8 cellular contexts compared by ENCODE assay signal in the genomic region with DNA sequence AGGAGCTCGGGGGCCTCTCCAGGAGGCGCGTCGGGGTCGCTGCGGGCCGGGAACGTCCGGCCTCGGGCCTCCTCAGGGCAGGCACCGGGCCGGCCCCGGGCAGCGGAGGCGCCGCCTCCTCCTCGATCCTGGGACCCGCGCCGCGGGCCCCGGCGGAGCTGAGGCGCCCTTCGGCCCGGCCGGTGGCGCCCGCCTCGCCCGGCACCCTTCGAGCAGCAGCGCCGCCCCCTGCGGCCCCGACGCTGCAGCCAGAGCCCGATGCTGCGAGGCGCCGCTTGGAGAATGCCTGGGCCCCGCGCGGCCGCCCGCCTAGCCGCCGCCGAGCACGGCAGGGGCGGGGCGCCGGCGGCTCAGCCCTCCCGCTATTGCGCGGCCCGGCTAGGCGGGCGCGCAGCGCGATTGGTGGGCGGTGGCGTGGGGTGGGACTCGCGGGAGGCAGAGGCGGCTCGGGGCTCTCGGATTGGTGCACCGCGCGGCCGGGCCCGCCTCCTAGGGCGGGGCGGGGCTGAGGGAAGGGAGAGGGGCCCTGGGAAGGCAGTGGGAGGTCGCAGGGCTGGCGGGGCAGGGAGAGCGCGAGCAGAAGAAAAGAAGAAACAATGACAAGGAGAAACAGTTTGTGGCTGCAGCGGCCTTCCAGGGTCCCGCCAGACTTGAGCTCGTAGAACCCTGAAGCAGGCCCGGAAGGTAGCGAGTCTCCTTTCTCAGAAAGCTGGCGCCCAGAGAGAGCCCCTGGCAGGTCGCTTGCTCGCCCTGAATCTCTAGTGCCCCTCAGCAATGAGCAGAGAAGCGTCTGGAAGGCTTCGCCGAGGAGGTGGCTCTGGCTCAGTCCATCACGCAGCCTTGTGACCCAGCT. TPM values are rescaled to one million over a fixed set of nuclear protein-coding genes. Genes with fewer than 3 reads are reported as not detected.
DNase-seq lines count a peak whose midpoint lies in the region; ATAC-seq and TF ChIP-seq lines count a peak whose summit lies in the region.

A gene (minus strand): TSS at position 284 of the 853 bp plus-strand sequence. CDS start 852 bp downstream, outside the sequence.

- peak within 1 kb of the TSS; percentile 97 for H2AFZ ChIP-seq in PC-3 (ENCODE audit: low read length)

- POLR2A ChIA-PET in PC-3 (lab: Charles Lee; ENCODE audit: unreplicated experiment), result no interaction called here

- TF ChIP-seq EP300 in Ishikawa (IDR thresholded peaks at IDR 0.05; ENCODE audit: borderline replicate concordance), result no peak

- DNase-seq in DMS114 treated with DMSO at 0.1 percent for 48 hours (lab: John Stamatoyannopoulos, UW; ENCODE audit: unreplicated experiment), result peak; percentile 69
- DNase-seq in PC-3, result peak; percentile 89
- DNase-seq in activated T-cell treated with anti-CD3 and anti-CD28 coated beads for 4 hours, result peak; percentile 97
- DNase-seq in epithelial cell of prostate (ENCODE audit: low read depth, low spot score), result no peak
- DNase-seq in mucosa of gallbladder (ENCODE audit: low spot score), result peak; percentile 95
- DNase-seq in stimulated activated CD8-positive, alpha-beta memory T cell treated with anti-CD3 and anti-CD28 coated beads, Interleukin-4, amount 100 ng/mL, for 1 hour (ENCODE audit: low read depth in 2 of 2, low spot score in 1 of 2), result peak; percentile 90 to 96

- H3K27ac ChIP-seq in PC-3 (ENCODE audit: low read length), result no peak within 1 kb of the TSS
- H3K27ac ChIP-seq in epithelial cell of prostate, result peak within 1 kb of the TSS; percentile 77

- TF ChIP-seq CTCF in PC-3 (conservative IDR thresholded peaks at IDR 0.05; ENCODE audit: low read depth, low read length), result no peak

- BruUV-seq in PC-3 (replicated peaks; lab: Mats Ljungman, UMichigan), result no TSS peak

- no peak for TF ChIP-seq RAD21 in Ishikawa (IDR thresholded peaks at IDR 0.05; ENCODE audit: low read depth)

- H3F3A ChIP-seq in PC-3 (ENCODE audit: low read length, unreplicated experiment), result no peaks in the 10 kb centered on the region

- intact Hi-C loops in PC-3 (cut with micrococcal nuclease), result loop anchor here (2.0 kb wide), 1 partner anchor 54 kb away; no protein-coding TSS in a partner anchor

- H3K4me2 ChIP-seq in PC-3 (ENCODE audit: low read length), result peak within 1 kb of the TSS; percentile 100

- peaks cover 44% of the 10 kb centered on the region for H3K79me2 ChIP-seq in PC-3 (ENCODE audit: low read length)

- H3K4me3 ChIP-seq in PC-3 (ENCODE audit: low read length), result peak within 1 kb of the TSS; percentile 95

- H3K4me1 ChIP-seq in PC-3 (ENCODE audit: insufficient read depth, low read length), result peaks cover 20% of the 10 kb centered on the region

- H3K9me3 ChIP-seq in PC-3 (ENCODE audit: low read length), result no peaks in the 10 kb centered on the region

- H3K9ac ChIP-seq in PC-3 (ENCODE audit: low read length), result peak within 1 kb of the TSS; percentile 74

- CTCF ChIA-PET in PC-3 (lab: Charles Lee), result interaction anchor here (0.6 to 1.0 kb wide), 3 partner anchors 26 to 137 kb away, joined by 3 to 4 read pairs (median 4); no protein-coding TSS in a partner anchor

- H4K20me1 ChIP-seq in PC-3 (ENCODE audit: low read length), result peaks cover 14% of the 10 kb centered on the region; the same call in 1 of the 2 replicates

- no peaks in the 10 kb centered on the region for H3K36me3 ChIP-seq in PC-3 (ENCODE audit: low read depth, low read length)

- H3K9me2 ChIP-seq in PC-3 (replicated peaks; ENCODE audit: low read length), result no peaks in the 10 kb centered on the region

- ATAC-seq in GM21529 (IDR thresholded peaks at IDR 0.05; ENCODE audit: unreplicated experiment), result peak; percentile 64
- peak; percentile 89 for ATAC-seq in PC-3

- H3K27me3 ChIP-seq in PC-3 (ENCODE audit: low read length), result no peaks in the 10 kb centered on the region

TF ChIP-seq in Ishikawa, 13 proteins besides CTCF, POLR2A, EP300 and RAD21:
- TF ChIP-seq FOXM1 (IDR thresholded peaks at IDR 0.05; ENCODE audit: borderline replicate concordance, low read depth), result no peak
- TF ChIP-seq, protein P1, sequence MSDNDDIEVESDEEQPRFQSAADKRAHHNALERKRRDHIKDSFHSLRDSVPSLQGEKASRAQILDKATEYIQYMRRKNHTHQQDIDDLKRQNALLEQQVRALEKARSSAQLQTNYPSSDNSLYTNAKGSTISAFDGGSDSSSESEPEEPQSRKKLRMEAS (IDR thresholded peaks at IDR 0.05), result no peak
- peak; percentile 53; the same call in 1 of the 2 replicates for TF ChIP-seq TAF1 (IDR thresholded peaks at IDR 0.05; ENCODE audit: low read depth)
- 0 out of 2 replicates have a peak, but pooled peaks have one; percentile 4 for TF ChIP-seq ZBTB7A (IDR thresholded peaks at IDR 0.05; ENCODE audit: low read depth)
- TF ChIP-seq NFIC (IDR thresholded peaks at IDR 0.05), result no peak

RNA-seq across cellular contexts. Expression of the gene that starts here (rescaled TPM):
- total RNA-seq in PC-3 (2014; rRNA removed) (10.8 and 26.1 TPM in 2 replicates), mucosa of gallbladder (220 TPM)
